In genomic region chr2:168796583-168797285, GRCh38 we compare ENCODE assay signal across 26 cellular contexts. TPM values are rescaled to one million over a fixed set of nuclear protein-coding genes. Genes with fewer than 3 reads are reported as not detected.
DNase-seq lines count a peak whose midpoint lies in the region; ATAC-seq, FAIRE-seq and TF ChIP-seq lines count a peak whose summit lies in the region.
"Had no signal": no experiment of that assay in that cellular context is flagged by ENCODE, and none has a peak within 500 bp of the region (broad histone marks: within the 10 kb centered on the region; RNA-seq: fewer than 3 reads in every experiment).

No MANE protein-coding gene starts in this region.

- no peak for TF ChIP-seq CTCF in NB4 (IDR thresholded peaks at IDR 0.05; ENCODE audit: low read depth, low read length)
- TF ChIP-seq CTCF in endothelial cell (IDR thresholded peaks at IDR 0.05; ENCODE audit: unreplicated experiment): no peak
- no peak for TF ChIP-seq CTCF in HepG2 (CRISPR knock-in tag; IDR thresholded peaks at IDR 0.05)

- H3K36me3 ChIP-seq in HepG2 (replicated peaks in 1 of 2; ENCODE audit: control insufficient read depth in 1 of 2, insufficient read depth in 2 of 2, low read length in 2 of 2): no peaks in the 10 kb centered on the region
- H3K36me3 ChIP-seq: breast epithelium, esophagus muscularis mucosa, HAP-1, MG63, prostate gland, SJSA1, suprapubic skin had no signal

- DNase-seq in NB4 (ENCODE audit: low read depth) (peak; percentile 46), endothelial cell (ENCODE audit: low spot score) (no peak), HepG2 (ENCODE audit: low spot score) (no peak), skeletal muscle cell (ENCODE audit: low read depth) (peak; percentile 39), NCI-H2227 treated with DMSO at 0.1 percent for 48 hours (lab: John Stamatoyannopoulos, UW) (no peak), midbrain (lab: John Stamatoyannopoulos, UW) (no peak), SIG-M5 treated with dmso at 0.1 percent for 504 hours (lab: John Stamatoyannopoulos, UW; ENCODE audit: unreplicated experiment) (no peak)
- no peak for DNase-seq in activated CD4-positive, CD25-positive, alpha-beta regulatory T cell treated with anti-CD3 and anti-CD28 coated beads, Interleukin-2, amount 50 U/mL, for 72 hours
- DNase-seq: activated naive CD8-positive, alpha-beta T cell treated with anti-CD3 and anti-CD28 coated beads, Interleukin-2, amount 50 U/mL, for 24 hours; DND-41; head of caudate nucleus; mesendoderm; MG63; natural killer cell; NCI-H146; NCI-H2171 treated with DMSO at 0.1 percent for 48 hours; stimulated activated CD4-positive, alpha-beta T cell treated with anti-CD3 and anti-CD28 coated beads, Interleukin-12 subunit alpha, Interleukin-12 subunit beta, amount 100 ng/mL, for 4 hours had no signal

- H3K79me2 ChIP-seq in HepG2 (ENCODE audit: insufficient read depth, low read length): no peaks in the 10 kb centered on the region

- no peak overlapping the region for H3K27ac ChIP-seq in HepG2 (ENCODE audit: extremely low read length, insufficient read depth, low read length)
- H3K27ac ChIP-seq: prostate gland, SJSA1, suprapubic skin had no signal

- no peak for TF ChIP-seq RAD21 in HepG2 (CRISPR knock-in tag; IDR thresholded peaks at IDR 0.05)

- H3K4me3 ChIP-seq in NB4 (ENCODE audit: low read depth, low read length) (no peak overlapping the region), HepG2 (replicated peaks in 1 of 3; ENCODE audit: insufficient read depth in 1 of 3, low read depth in 2 of 3, low read length in 3 of 3) (no peak overlapping the region), skeletal muscle cell (ENCODE audit: low read depth, low read length) (no peak overlapping the region)
- H3K4me3 ChIP-seq: breast epithelium, esophagus muscularis mucosa, HAP-1, MG63, prostate gland, SJSA1, suprapubic skin had no signal

- WGBS in HepG2 (ENCODE audit: low lambda C conversion rate): 41% methylated on average over 8 of the region's 8 CpGs

- H3K4me3 Mint-ChIP-seq in endothelial cell (ENCODE audit: unreplicated experiment): no peak overlapping the region
- H3K4me3 Mint-ChIP-seq: activated naive CD8-positive, alpha-beta T cell treated with anti-CD3 and anti-CD28 coated beads, Interleukin-2, amount 50 U/mL, for 24 hours; natural killer cell; T-helper 2 cell treated with Interferon-gamma antibody and Interleukin-4, amounts not matched to agents 5 μg/mL and 100 μg/mL, for 36 hours had no signal

- intact Hi-C loops in HepG2 (cut with micrococcal nuclease; ENCODE audit: unreplicated experiment): no loop called here

- no peak for ATAC-seq in HepG2
- ATAC-seq: activated naive CD8-positive, alpha-beta T cell treated with anti-CD3 and anti-CD28 coated beads, Interleukin-2, amount 50 U/mL, for 24 hours; natural killer cell had no signal

- TF ChIP-seq EP300 in HepG2 (IDR thresholded peaks at IDR 0.05; ENCODE audit: low read depth in 2 of 2, low read length in 2 of 2) (no peak), HepG2 (CRISPR knock-in tag; IDR thresholded peaks at IDR 0.05; ENCODE audit: borderline replicate concordance) (no peak)

- no peaks in the 10 kb centered on the region for H4K20me1 ChIP-seq in HepG2 (ENCODE audit: insufficient read depth, low read length)

- in situ Hi-C loops in HepG2 (cut with HindIII; ENCODE audit: extremely low pct_ligation_motif_present, low pct_unique_long_range_greater_than_20kb): no loop called here

- peak; percentile 43 for FAIRE-seq in HepG2 (lab: Jason Lieb, UNC)

- no peaks in the 10 kb centered on the region for H3K9me3 Mint-ChIP-seq in endothelial cell (ENCODE audit: unreplicated experiment)
- H3K9me3 Mint-ChIP-seq: activated naive CD8-positive, alpha-beta T cell treated with anti-CD3 and anti-CD28 coated beads, Interleukin-2, amount 50 U/mL, for 24 hours; activated T-helper 2 cell treated with anti-CD3 and anti-CD28 coated beads, Interferon-gamma antibody, Interleukin-2, Interleukin-4, amounts not matched to agents 10 μg/mL and 5 μg/mL and 100 μg/mL, durations not matched to agents 14 hours and 24 hours and 36 hours; natural killer cell; T-helper 2 cell treated with Interferon-gamma antibody and Interleukin-4, amounts not matched to agents 5 μg/mL and 100 μg/mL, for 36 hours had no signal

- peaks cover 1% of the 10 kb centered on the region for H3K27me3 Mint-ChIP-seq in endothelial cell (ENCODE audit: unreplicated experiment)
- H3K27me3 Mint-ChIP-seq: activated naive CD8-positive, alpha-beta T cell treated with anti-CD3 and anti-CD28 coated beads, Interleukin-2, amount 50 U/mL, for 24 hours had no signal

- no peaks in the 10 kb centered on the region for H3K36me3 Mint-ChIP-seq in endothelial cell (ENCODE audit: low read depth, unreplicated experiment)
- H3K36me3 Mint-ChIP-seq: natural killer cell had no signal

- no peaks in the 10 kb centered on the region; a peak in 1 of 5 replicates for H3K27me3 ChIP-seq in HepG2 (ENCODE audit: control insufficient read depth in 1 of 2, insufficient read depth in 2 of 2, low read length in 2 of 2)
- H3K27me3 ChIP-seq: breast epithelium, esophagus muscularis mucosa, MG63, SJSA1, suprapubic skin had no signal

- no peaks in the 10 kb centered on the region for H3K9me3 ChIP-seq in HepG2 (ENCODE audit: low read length)
- H3K9me3 ChIP-seq: breast epithelium, esophagus muscularis mucosa, HAP-1, MG63, prostate gland, SJSA1, suprapubic skin had no signal

- H3K9ac ChIP-seq in HepG2 (ENCODE audit: insufficient read depth, low read depth, low read length): no peak overlapping the region

- no peak overlapping the region for H3K4me2 ChIP-seq in HepG2 (ENCODE audit: low read depth, low read length)

- H2AFZ ChIP-seq in HepG2 (ENCODE audit: low read length): no peak overlapping the region

- H3K4me1 ChIP-seq in HepG2 (ENCODE audit: insufficient read depth, low read length): peaks cover under 1% of the 10 kb centered on the region
- H3K4me1 ChIP-seq: breast epithelium, HAP-1, prostate gland, SJSA1, suprapubic skin had no signal

- H3K27ac Mint-ChIP-seq in endothelial cell (ENCODE audit: unreplicated experiment): peak overlapping the region; percentile 97
- H3K27ac Mint-ChIP-seq: activated naive CD8-positive, alpha-beta T cell treated with anti-CD3 and anti-CD28 coated beads, Interleukin-2, amount 50 U/mL, for 24 hours; activated T-helper 2 cell treated with anti-CD3 and anti-CD28 coated beads, Interferon-gamma antibody, Interleukin-2, Interleukin-4, amounts not matched to agents 10 μg/mL and 5 μg/mL and 100 μg/mL, durations not matched to agents 14 hours and 24 hours and 36 hours; natural killer cell; T-helper 2 cell treated with Interferon-gamma antibody and Interleukin-4, amounts not matched to agents 5 μg/mL and 100 μg/mL, for 36 hours had no signal

- BruUV-seq in HepG2 (replicated peaks; lab: Mats Ljungman, UMichigan): no TSS peak

- CTCF ChIA-PET in HepG2 (lab: Yijun Ruan, JAX; ENCODE audit: low intra/inter-chr PET ratio, low total read pairs): no interaction called here

- H3K4me1 Mint-ChIP-seq in endothelial cell (ENCODE audit: unreplicated experiment): peaks cover 51% of the 10 kb centered on the region
- H3K4me1 Mint-ChIP-seq: activated naive CD8-positive, alpha-beta T cell treated with anti-CD3 and anti-CD28 coated beads, Interleukin-2, amount 50 U/mL, for 24 hours; natural killer cell had no signal

- TF ChIP-seq POLR2A in NB4 (IDR thresholded peaks at IDR 0.05; ENCODE audit: extremely low read depth, insufficient read length) (no peak), HepG2 (IDR thresholded peaks at IDR 0.05; ENCODE audit: insufficient read depth in 1 of 2, low read depth in 2 of 2, low read length in 2 of 2) (no peak)

- POLR2A ChIA-PET in HepG2 (lab: Yijun Ruan, JAX): no interaction called here

TF ChIP-seq in HepG2, 621 proteins besides CTCF, POLR2A, EP300 and RAD21 (continues in another document):
- TF ChIP-seq NBN (conservative IDR thresholded peaks at IDR 0.05): no peak
- TF ChIP-seq PREB (CRISPR knock-in tag; IDR thresholded peaks at IDR 0.05): no peak
- no peak for TF ChIP-seq EED (CRISPR knock-in tag; IDR thresholded peaks at IDR 0.05)
- TF ChIP-seq ZNF605 (CRISPR knock-in tag; IDR thresholded peaks at IDR 0.05): no peak
- no peak for TF ChIP-seq ESRRA (CRISPR knock-in tag; IDR thresholded peaks at IDR 0.05; ENCODE audit: low read depth)

RNA-seq across cellular contexts. Expression of gene NOSTRIN, which starts 5.7 kb away (rescaled TPM):
- total RNA-seq in endothelial cell (ENCODE audit: unreplicated experiment) (not detected), HepG2 (2016; rRNA removed; fragmentation: Illumina TruSeq; extraction: Trizol) (0.22 TPM in 1 of 2 replicates, not detected in the other)
- total RNA-seq in HepG2 (2016; cell fraction: cytosol; rRNA removed; fragmentation: Illumina TruSeq; extraction: Trizol; ENCODE audit: low read depth): 0.09 TPM in 1 of 2 replicates, not detected in the other
- 0.15 TPM in 1 of 2 replicates, not detected in the other for total RNA-seq in HepG2 (2016; cell fraction: insoluble cytoplasmic fraction; rRNA removed; fragmentation: Illumina TruSeq; extraction: Trizol)
- total RNA-seq in HepG2 (2016; cell fraction: membrane; rRNA removed; fragmentation: Illumina TruSeq; extraction: Trizol): 0.22 TPM in 1 of 2 replicates, not detected in the other
- 0.41 TPM in 1 of 2 replicates, not detected in the other for total RNA-seq in HepG2 (2016; cell fraction: nucleus; rRNA removed; fragmentation: Illumina TruSeq; extraction: Trizol)
- polyA plus RNA-seq in HepG2 (2011; rRNA removed): 0.10 and 0.22 TPM in 2 replicates
- polyA plus RNA-seq in HepG2 (2011; cell fraction: cytosol; rRNA removed): 0.12 TPM in 1 of 2 replicates, not detected in the other
- 0.07 TPM in 1 of 2 replicates, not detected in the other for polyA plus RNA-seq in HepG2 (2011; cell fraction: nucleus; rRNA removed)
- polyA plus RNA-seq in HepG2 (2012): 0.21 and 1.0 TPM in 2 replicates
- polyA plus RNA-seq in HepG2 (2016; cell fraction: cytosol; fragmentation: Illumina TruSeq; extraction: Trizol; ENCODE audit: low read depth): 0.17 TPM in 1 of 2 replicates, not detected in the other
- not detected in 2 replicates for polyA plus RNA-seq in HepG2 (2016; cell fraction: insoluble cytoplasmic fraction; fragmentation: Illumina TruSeq; extraction: Trizol; ENCODE audit: low read depth)
- polyA plus RNA-seq in HepG2 (2016; cell fraction: membrane; fragmentation: Illumina TruSeq; extraction: Trizol; ENCODE audit: low read depth): 0.25 TPM in 1 of 2 replicates, not detected in the other
- polyA plus RNA-seq in HepG2 (2016; cell fraction: nucleus; fragmentation: Illumina TruSeq; extraction: Trizol; ENCODE audit: insufficient read depth, low read depth): not detected in 2 replicates
- 0.80 and 1.1 TPM in 2 replicates for polyA minus RNA-seq in HepG2 (2011; rRNA and poly(A)+ RNA removed; ENCODE audit: low replicate concordance)
- not detected in 2 replicates for polyA minus RNA-seq in HepG2 (2011; cell fraction: cytosol; rRNA and poly(A)+ RNA removed)
- 0.90 and 1.9 TPM in 2 replicates for polyA minus RNA-seq in HepG2 (2011; cell fraction: nucleus; rRNA and poly(A)+ RNA removed)
- total RNA-seq: activated CD8-positive, alpha-beta memory T cell treated with anti-CD3 and anti-CD28 coated beads for 36 hours; activated T-helper 2 cell treated with anti-CD3 and anti-CD28 coated beads, Interferon-gamma antibody, Interleukin-2, Interleukin-4, amounts not matched to agents 10 μg/mL and 5 μg/mL and 100 μg/mL, durations not matched to agents 14 hours and 24 hours and 36 hours; SJSA1 had no signal

Comparison
In these comparisons a context has a peak if more than half of its experiments do, and no peak if none do; other contexts are left out.
1. DNase-seq: peak in NB4 (single experiment) and skeletal muscle cell (single experiment); none in endothelial cell (single experiment), HepG2 (single experiment), NCI-H2227 treated with DMSO at 0.1 percent for 48 hours (single experiment), midbrain (single experiment), activated CD4-positive, CD25-positive, alpha-beta regulatory T cell treated with anti-CD3 and anti-CD28 coated beads, Interleukin-2, amount 50 U/mL, for 72 hours (single experiment) and SIG-M5 treated with dmso at 0.1 percent for 504 hours (single experiment).